12 cellular contexts compared by ENCODE assay signal in the genomic region with DNA sequence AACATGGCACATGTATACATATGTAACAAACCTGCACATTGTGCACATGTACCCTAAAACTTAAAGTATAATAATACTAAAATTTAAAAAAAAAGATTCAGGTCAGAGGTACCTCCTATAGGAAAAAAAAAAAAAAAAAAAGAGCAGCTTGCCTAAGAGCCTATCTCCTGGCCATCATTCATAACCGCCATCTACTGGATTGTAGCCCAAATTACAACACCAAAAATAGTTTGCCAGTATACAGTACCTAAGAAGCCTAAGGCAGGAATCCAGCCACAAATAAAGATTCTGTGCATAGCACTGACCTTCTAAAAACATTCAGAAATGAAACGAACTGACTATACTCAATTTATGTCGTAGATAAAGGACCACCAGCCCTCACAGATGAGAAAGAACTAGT.
A peak's percentile ranks its signal among the peaks of the same experiment; 100 is the strongest.
DNase-seq lines count a peak whose midpoint lies in the region; ATAC-seq and TF ChIP-seq lines count a peak whose summit lies in the region.
"Had no signal": no experiment of that assay in that cellular context is flagged by ENCODE, and none has a peak within 500 bp of the region (broad histone marks: within the 10 kb centered on the region; RNA-seq: fewer than 3 reads in every experiment).

No MANE protein-coding gene starts in this region.

- H3K27ac ChIP-seq in tibial nerve (no peak overlapping the region), transverse colon (no peak overlapping the region)
- H3K27ac ChIP-seq: right lobe of liver had no signal

- TF ChIP-seq CTCF in GM12874 (IDR thresholded peaks at IDR 0.05; ENCODE audit: insufficient read depth, low read depth, low read length) (peak; percentile 41; the same call in 1 of the 2 replicates), glutamatergic neuron (IDR thresholded peaks at IDR 0.05; ENCODE audit: partially characterized antibody, unreplicated experiment) (peak; percentile 25), tibial nerve (IDR thresholded peaks at IDR 0.05) (no peak), transverse colon (IDR thresholded peaks at IDR 0.05) (no peak)

- H3K36me3 Mint-ChIP-seq in glutamatergic neuron (ENCODE audit: unreplicated experiment): no peaks in the 10 kb centered on the region
- H3K36me3 Mint-ChIP-seq: activated naive CD4-positive, alpha-beta T cell treated with anti-CD3 and anti-CD28 coated beads, Interleukin-2, amount 10 ng/mL, durations not matched to agents 7 days and 5 days had no signal

- H3K4me3 ChIP-seq in tibial nerve: no peak overlapping the region
- H3K4me3 ChIP-seq in transverse colon: no peak overlapping the region
- H3K4me3 ChIP-seq: right lobe of liver had no signal

- ATAC-seq in HG02885 (IDR thresholded peaks at IDR 0.05; ENCODE audit: poor library complexity, unreplicated experiment) (peak; percentile 72), GM18870 (IDR thresholded peaks at IDR 0.05; ENCODE audit: unreplicated experiment) (no peak)

- H3K4me1 Mint-ChIP-seq in glutamatergic neuron (ENCODE audit: low read depth, unreplicated experiment): no peaks in the 10 kb centered on the region
- H3K4me1 Mint-ChIP-seq: activated naive CD4-positive, alpha-beta T cell treated with anti-CD3 and anti-CD28 coated beads, Interleukin-2, amount 10 ng/mL, durations not matched to agents 7 days and 5 days had no signal

- no peaks in the 10 kb centered on the region for H3K4me1 ChIP-seq in tibial nerve
- H3K4me1 ChIP-seq in transverse colon: no peaks in the 10 kb centered on the region

- H3K36me3 ChIP-seq in tibial nerve (no peaks in the 10 kb centered on the region), transverse colon (no peaks in the 10 kb centered on the region)
- H3K36me3 ChIP-seq: right lobe of liver had no signal

- TF ChIP-seq POLR2A in tibial nerve (IDR thresholded peaks at IDR 0.05): no peak
- TF ChIP-seq POLR2A in transverse colon (IDR thresholded peaks at IDR 0.05): no peak

- H3K4me3 Mint-ChIP-seq in glutamatergic neuron (ENCODE audit: unreplicated experiment): no peak overlapping the region
- H3K4me3 Mint-ChIP-seq: activated naive CD4-positive, alpha-beta T cell treated with anti-CD3 and anti-CD28 coated beads, Interleukin-2, amount 10 ng/mL, durations not matched to agents 7 days and 5 days; T-helper 1 cell treated with Interleukin-12 subunit alpha and Interleukin-12 subunit beta and Interleukin-4 antibody, amounts not matched to agents 30 μg/mL and 1 μg/mL, for 36 hours had no signal

- DNase-seq in OCI-M2 (lab: John Stamatoyannopoulos, UW; ENCODE audit: unreplicated experiment) (peak; percentile 3), glutamatergic neuron (no peak), GDM1 (lab: John Stamatoyannopoulos, UW) (no peak), tibial nerve (ENCODE audit: low spot score in 2 of 2) (no peak), transverse colon (no peak)
- DNase-seq: activated naive CD4-positive, alpha-beta T cell treated with anti-CD3 and anti-CD28 coated beads, Interleukin-2, amount 10 ng/mL, durations not matched to agents 7 days and 5 days; head of caudate nucleus; right lobe of liver had no signal

- intact Hi-C loops in transverse colon (cut with DNase I; ENCODE audit: low total_unique reads): no loop called here

- peaks cover 2% of the 10 kb centered on the region for H3K9me3 Mint-ChIP-seq in glutamatergic neuron (ENCODE audit: unreplicated experiment)
- H3K9me3 Mint-ChIP-seq: activated naive CD4-positive, alpha-beta T cell treated with anti-CD3 and anti-CD28 coated beads, Interleukin-2, amount 10 ng/mL, durations not matched to agents 7 days and 5 days; T-helper 1 cell treated with Interleukin-12 subunit alpha and Interleukin-12 subunit beta and Interleukin-4 antibody, amounts not matched to agents 30 μg/mL and 1 μg/mL, for 36 hours had no signal

- H3K27me3 Mint-ChIP-seq in glutamatergic neuron (ENCODE audit: unreplicated experiment): no peaks in the 10 kb centered on the region
- H3K27me3 Mint-ChIP-seq: activated naive CD4-positive, alpha-beta T cell treated with anti-CD3 and anti-CD28 coated beads, Interleukin-2, amount 10 ng/mL, durations not matched to agents 7 days and 5 days had no signal

- WGBS in tibial nerve, 2 donors: 31 to 64% methylated on average over 3 of the region's 3 CpGs
- 32 to 35% methylated on average over 3 of the region's 3 CpGs for WGBS in transverse colon (ENCODE audit: low coverage in 1 of 2), 2 donors

- H3K27me3 ChIP-seq in tibial nerve: no peaks in the 10 kb centered on the region
- H3K27me3 ChIP-seq in transverse colon: no peaks in the 10 kb centered on the region
- H3K27me3 ChIP-seq: right lobe of liver had no signal

- in situ Hi-C loops in transverse colon (cut with MboI; ENCODE audit: low pct_ligation_motif_present in 1 of 4, low pct_unique_long_range_greater_than_20kb in 1 of 4, low sequenced_read_pairs in 3 of 4): no loop called here

- no peak for TF ChIP-seq EP300 in tibial nerve (IDR thresholded peaks at IDR 0.05)
- no peak for TF ChIP-seq EP300 in transverse colon (IDR thresholded peaks at IDR 0.05; ENCODE audit: low read depth)

- H3K27ac Mint-ChIP-seq in glutamatergic neuron (ENCODE audit: unreplicated experiment): no peak overlapping the region
- H3K27ac Mint-ChIP-seq: activated naive CD4-positive, alpha-beta T cell treated with anti-CD3 and anti-CD28 coated beads, Interleukin-2, amount 10 ng/mL, durations not matched to agents 7 days and 5 days; T-helper 1 cell treated with Interleukin-12 subunit alpha and Interleukin-12 subunit beta and Interleukin-4 antibody, amounts not matched to agents 30 μg/mL and 1 μg/mL, for 36 hours had no signal

- H3K9me3 ChIP-seq in tibial nerve (peaks cover 0 to 15% (median 4%) of the 10 kb centered on the region in 4 donors), transverse colon (peaks cover 0 to 6% of the 10 kb centered on the region in 2 donors)

Comparison
In these comparisons a context has a peak if more than half of its experiments do, and no peak if none do; other contexts are left out.
1. CTCF ChIP-seq: peak in GM12874 (single experiment) and glutamatergic neuron (single experiment); none in tibial nerve (0 of 5) and transverse colon (0 of 5).